Comparison of ENCODE assay signal across 25 cellular contexts in genomic region chr10:117480097-117480496, GRCh38.
"Had no signal": no experiment of that assay in that cellular context is flagged by ENCODE, and none has a peak within 500 bp of the region (broad histone marks: within the 10 kb centered on the region; RNA-seq: fewer than 3 reads in every experiment).

No MANE protein-coding gene starts in this region.

- H3K27me3 ChIP-seq: colonic mucosa, gastrocnemius medialis, neural progenitor cell, sigmoid colon, testis, tibial artery had no signal

- H3K9me3 Mint-ChIP-seq: dendritic cell treated with granulocyte-macrophage colony-stimulating factor and Interleukin-4, amounts not matched to agents 40 ng/mL and 50 ng/mL, for 4 days; nephron; neural progenitor cell had no signal

- H3K27ac ChIP-seq: colonic mucosa, esophagus squamous epithelium, gastrocnemius medialis, neural progenitor cell, parathyroid adenoma, prostate gland, sigmoid colon, testis, tibial artery had no signal

- H3K4me1 Mint-ChIP-seq: mesothelial cell of epicardium, neural progenitor cell had no signal

- H3K36me3 Mint-ChIP-seq: mesothelial cell of epicardium; naive B cell; stimulated activated memory B cell treated with anti-CD40 and anti-IgM and Interleukin-4, amounts not matched to agents 10 μg/mL and 1 μg/mL and 100 μg/mL, for 72 hours had no signal

- H3K36me3 ChIP-seq: colonic mucosa, esophagus squamous epithelium, gastrocnemius medialis, neural progenitor cell, prostate gland, sigmoid colon, tibial artery had no signal

- ATAC-seq: gastrocnemius medialis; left lobe of liver; mucosa of descending colon; right cardiac atrium; stimulated activated naive CD8-positive, alpha-beta T cell treated with anti-CD3 and anti-CD28 coated beads, Interleukin-15, Interleukin-2, amounts not matched to agents 100 U/mL and 50 U/mL, for 24 hours had no signal

- H3K4me3 Mint-ChIP-seq: dendritic cell treated with granulocyte-macrophage colony-stimulating factor and Interleukin-4, amounts not matched to agents 40 ng/mL and 50 ng/mL, for 4 days; mesothelial cell of epicardium; naive B cell; nephron; neural progenitor cell; stimulated activated memory B cell treated with anti-CD40 and anti-IgM and Interleukin-4, amounts not matched to agents 10 μg/mL and 1 μg/mL and 100 μg/mL, for 72 hours; type B pancreatic cell had no signal

- H3K27ac Mint-ChIP-seq: dendritic cell treated with granulocyte-macrophage colony-stimulating factor and Interleukin-4, amounts not matched to agents 40 ng/mL and 50 ng/mL, for 4 days; mesothelial cell of epicardium; nephron; neural progenitor cell; stimulated activated memory B cell treated with anti-CD40 and anti-IgM and Interleukin-4, amounts not matched to agents 10 μg/mL and 1 μg/mL and 100 μg/mL, for 72 hours; type B pancreatic cell had no signal

- H3K9me3 ChIP-seq: colonic mucosa, esophagus squamous epithelium, gastrocnemius medialis, mucosa of descending colon, prostate gland, sigmoid colon, testis, tibial artery had no signal

- H3K9ac ChIP-seq: neural progenitor cell, parathyroid adenoma had no signal

- H3K4me2 ChIP-seq: neural progenitor cell had no signal

- H3K79me2 ChIP-seq: parathyroid adenoma had no signal

- H3K4me1 ChIP-seq: colonic mucosa, gastrocnemius medialis, neural progenitor cell, prostate gland, testis had no signal

- DNase-seq: colonic mucosa; effector memory CD4-positive, alpha-beta T cell; erythroblast; esophagus squamous epithelium; gastrocnemius medialis; head of caudate nucleus; mesenchymal stem cell; mucosa of descending colon; naive B cell; right cardiac atrium; sigmoid colon; stimulated activated CD4-positive, alpha-beta T cell treated with anti-CD3 and anti-CD28 coated beads, Interleukin-4, amount 100 ng/mL, for 4 hours; stimulated activated naive CD8-positive, alpha-beta T cell treated with anti-CD3 and anti-CD28 coated beads, Interleukin-15, Interleukin-2, amounts not matched to agents 100 U/mL and 50 U/mL, for 24 hours; substantia nigra; testis; tibial artery had no signal

- H3K4me3 ChIP-seq: colonic mucosa, esophagus squamous epithelium, gastrocnemius medialis, mucosa of descending colon, neural progenitor cell, prostate gland, sigmoid colon, testis, tibial artery had no signal

- H2AFZ ChIP-seq: neural progenitor cell, parathyroid adenoma had no signal
